Comparison of ENCODE assay signal across 15 cellular contexts in genomic region chr2:121561617-121562268, GRCh38. TPM values are rescaled to one million over a fixed set of nuclear protein-coding genes. Genes with fewer than 3 reads are reported as not detected.
DNase-seq lines count a peak whose midpoint lies in the region; ATAC-seq and TF ChIP-seq lines count a peak whose summit lies in the region.
"Had no signal": no experiment of that assay in that cellular context is flagged by ENCODE, and none has a peak within 500 bp of the region (broad histone marks: within the 10 kb centered on the region; RNA-seq: fewer than 3 reads in every experiment).

No MANE protein-coding gene starts in this region.

- no peak for TF ChIP-seq CTCF in fibroblast of the aortic adventitia (IDR thresholded peaks at IDR 0.05; ENCODE audit: insufficient read depth, low read length)

- H3K27me3 Mint-ChIP-seq in T-helper 2 cell treated with Interferon-gamma antibody and Interleukin-4, amounts not matched to agents 5 μg/mL and 100 μg/mL, for 36 hours (ENCODE audit: low read depth): no peaks in the 10 kb centered on the region

- peak; percentile 18 for DNase-seq in A172 (ENCODE audit: low spot score)
- peak; percentile 11 for DNase-seq in H4 (ENCODE audit: low spot score)
- DNase-seq in T-helper 2 cell treated with Interferon-gamma antibody and Interleukin-4, amounts not matched to agents 5 μg/mL and 100 μg/mL, for 36 hours (ENCODE audit: low spot score): peak; percentile 8
- DNase-seq in fibroblast of the aortic adventitia (ENCODE audit: low read depth): peak; percentile 75
- DNase-seq in NCI-H82 treated with DMSO at 0.1 percent for 48 hours (lab: John Stamatoyannopoulos, UW; ENCODE audit: unreplicated experiment): no peak
- DNase-seq in activated CD8-positive, alpha-beta memory T cell treated with anti-CD3 and anti-CD28 coated beads, Interleukin-2, amount 50 U/mL, for 48 hours: no peak
- DNase-seq: activated T-cell treated with anti-CD3 and anti-CD28 coated beads, Interleukin-2, amount 50 U/mL, for 4 hours; C1 segment of cervical spinal cord; GF-D8; heart left ventricle; tibial artery had no signal

- no peak overlapping the region for H3K4me3 ChIP-seq in fibroblast of the aortic adventitia (ENCODE audit: low read depth, low read length)
- H3K4me3 ChIP-seq: coronary artery, heart left ventricle, tibial artery had no signal

- H3K36me3 Mint-ChIP-seq in T-helper 2 cell treated with Interferon-gamma antibody and Interleukin-4, amounts not matched to agents 5 μg/mL and 100 μg/mL, for 36 hours (ENCODE audit: low read depth): peaks cover 14% of the 10 kb centered on the region

- peaks cover 32% of the 10 kb centered on the region for H3K4me1 Mint-ChIP-seq in T-helper 2 cell treated with Interferon-gamma antibody and Interleukin-4, amounts not matched to agents 5 μg/mL and 100 μg/mL, for 36 hours (ENCODE audit: low read depth)

- H3K9me3 Mint-ChIP-seq in T-helper 2 cell treated with Interferon-gamma antibody and Interleukin-4, amounts not matched to agents 5 μg/mL and 100 μg/mL, for 36 hours: peaks cover 12% of the 10 kb centered on the region

- ATAC-seq in GM19351 (IDR thresholded peaks at IDR 0.05; ENCODE audit: unreplicated experiment): no peak
- ATAC-seq in GM21576 (IDR thresholded peaks at IDR 0.05; ENCODE audit: unreplicated experiment): no peak
- ATAC-seq: heart left ventricle had no signal

- H3K4me3 Mint-ChIP-seq in T-helper 2 cell treated with Interferon-gamma antibody and Interleukin-4, amounts not matched to agents 5 μg/mL and 100 μg/mL, for 36 hours: no peak overlapping the region
- H3K4me3 Mint-ChIP-seq: activated T-cell treated with anti-CD3 and anti-CD28 coated beads, Interleukin-2, amount 50 U/mL, for 4 hours had no signal

- H3K27ac Mint-ChIP-seq in T-helper 2 cell treated with Interferon-gamma antibody and Interleukin-4, amounts not matched to agents 5 μg/mL and 100 μg/mL, for 36 hours: no peak overlapping the region

RNA-seq across cellular contexts. Expression of gene RNU4ATAC, which starts 31.1 kb away (rescaled TPM):
- total RNA-seq in A172 (2014; rRNA removed; shearing (Covaris generic)): under 0.01 TPM in 1 of 2 replicates, not detected in the other
- not detected in 2 replicates for total RNA-seq in H4 (2014; rRNA removed; shearing (Covaris generic))
- total RNA-seq in fibroblast of the aortic adventitia (ENCODE audit: low replicate concordance): under 0.01 TPM in 1 of 2 replicates, not detected in the other
- total RNA-seq: activated T-cell treated with anti-CD3 and anti-CD28 coated beads, Interleukin-2, amount 50 U/mL, for 4 hours; heart left ventricle; posterior vena cava had no signal

Comparison
In these comparisons a context has a peak if more than half of its experiments do, and no peak if none do; other contexts are left out.
1. DNase-seq: peak in A172 (single experiment), H4 (single experiment), T-helper 2 cell treated with Interferon-gamma antibody and Interleukin-4, amounts not matched to agents 5 μg/mL and 100 μg/mL, for 36 hours (single experiment) and fibroblast of the aortic adventitia (single experiment); none in NCI-H82 treated with DMSO at 0.1 percent for 48 hours (single experiment) and activated CD8-positive, alpha-beta memory T cell treated with anti-CD3 and anti-CD28 coated beads, Interleukin-2, amount 50 U/mL, for 48 hours (single experiment).